Comparison of ENCODE assay signal across 1 cellular context in the genomic region with DNA sequence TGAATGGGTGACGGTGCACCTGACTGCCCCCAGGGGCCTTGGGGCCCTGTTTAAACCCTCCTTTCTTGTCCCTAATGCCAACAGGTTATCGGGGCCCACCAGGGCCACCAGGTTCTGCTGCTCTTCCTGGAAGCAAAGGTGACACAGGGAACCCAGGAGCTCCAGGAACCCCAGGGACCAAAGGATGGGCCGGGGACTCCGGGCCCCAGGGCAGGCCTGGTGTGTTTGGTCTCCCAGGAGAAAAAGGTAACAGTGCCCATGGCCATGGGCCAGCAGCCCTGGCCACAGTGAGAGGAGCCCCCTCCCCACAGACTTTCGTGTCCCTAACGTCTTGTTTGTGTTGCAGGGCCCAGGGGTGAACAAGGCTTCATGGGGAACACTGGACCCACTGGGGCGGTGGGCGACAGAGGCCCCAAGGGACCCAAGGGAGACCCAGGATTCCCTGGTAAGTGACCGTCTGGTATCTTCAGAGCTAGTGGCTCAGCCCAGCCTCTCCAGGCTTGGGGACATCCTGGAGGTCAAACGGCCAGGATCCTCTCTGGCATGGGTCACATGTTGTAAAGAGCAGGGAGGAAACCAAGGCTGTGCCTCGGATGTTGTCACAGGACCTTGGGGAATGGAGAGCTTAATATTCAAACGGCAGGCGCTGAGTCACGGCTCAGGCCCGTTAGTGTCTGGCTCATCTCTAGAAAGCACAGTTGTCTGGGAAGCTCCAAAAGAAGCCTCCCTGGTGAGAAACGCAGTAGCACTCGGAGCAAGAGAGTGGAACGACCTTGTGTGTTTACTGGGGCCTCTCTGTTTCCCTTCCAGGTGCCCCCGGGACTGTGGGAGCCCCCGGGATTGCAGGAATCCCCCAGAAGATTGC.
TF ChIP-seq lines count a peak whose summit lies in the region.

No MANE protein-coding gene starts in this region.

TF ChIP-seq in HepG2, 621 proteins besides CTCF, POLR2A, EP300 and RAD21 (continued from another document):
- TF ChIP-seq NFE2L2 (IDR thresholded peaks at IDR 0.05; ENCODE audit: low read length) = peak; percentile 50; the same call in 1 of the 2 replicates
- no peak for TF ChIP-seq SOX6 (IDR thresholded peaks at IDR 0.05)
- no peak for TF ChIP-seq SOX6 (CRISPR knock-in tag; IDR thresholded peaks at IDR 0.05)
- TF ChIP-seq FIP1L1 (IDR thresholded peaks at IDR 0.05; ENCODE audit: borderline replicate concordance, insufficient read depth, low read depth, low read length) = no peak
- TF ChIP-seq TEAD3 (CRISPR knock-in tag; optimal IDR thresholded peaks at IDR 0.05; ENCODE audit: borderline replicate concordance) = peak; percentile 17
- no peak for TF ChIP-seq ZFP90 (CRISPR knock-in tag; IDR thresholded peaks at IDR 0.05; ENCODE audit: borderline replicate concordance)
- TF ChIP-seq KDM4B (CRISPR knock-in tag; IDR thresholded peaks at IDR 0.05) = no peak
- TF ChIP-seq FOSL2 (CRISPR knock-in tag; IDR thresholded peaks at IDR 0.05) = peak; percentile 39
- TF ChIP-seq, protein P1, sequence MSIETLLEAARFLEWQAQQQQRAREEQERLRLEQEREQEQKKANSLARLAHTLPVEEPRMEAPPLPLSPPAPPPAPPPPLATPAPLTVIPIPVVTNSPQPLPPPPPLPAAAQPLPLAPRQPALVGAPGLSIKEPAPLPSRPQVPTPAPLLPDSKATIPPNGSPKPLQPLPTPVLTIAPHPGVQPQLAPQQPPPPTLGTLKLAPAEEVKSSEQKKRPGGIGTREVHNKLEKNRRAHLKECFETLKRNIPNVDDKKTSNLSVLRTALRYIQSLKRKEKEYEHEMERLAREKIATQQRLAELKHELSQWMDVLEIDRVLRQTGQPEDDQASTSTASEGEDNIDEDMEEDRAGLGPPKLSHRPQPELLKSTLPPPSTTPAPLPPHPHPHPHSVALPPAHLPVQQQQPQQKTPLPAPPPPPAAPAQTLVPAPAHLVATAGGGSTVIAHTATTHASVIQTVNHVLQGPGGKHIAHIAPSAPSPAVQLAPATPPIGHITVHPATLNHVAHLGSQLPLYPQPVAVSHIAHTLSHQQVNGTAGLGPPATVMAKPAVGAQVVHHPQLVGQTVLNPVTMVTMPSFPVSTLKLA (IDR thresholded peaks at IDR 0.05) = no peak
- no peak for TF ChIP-seq TCF12 (IDR thresholded peaks at IDR 0.05)
- TF ChIP-seq TCF12 (CRISPR knock-in tag; IDR thresholded peaks at IDR 0.05) = no peak
- TF ChIP-seq, protein P2, sequence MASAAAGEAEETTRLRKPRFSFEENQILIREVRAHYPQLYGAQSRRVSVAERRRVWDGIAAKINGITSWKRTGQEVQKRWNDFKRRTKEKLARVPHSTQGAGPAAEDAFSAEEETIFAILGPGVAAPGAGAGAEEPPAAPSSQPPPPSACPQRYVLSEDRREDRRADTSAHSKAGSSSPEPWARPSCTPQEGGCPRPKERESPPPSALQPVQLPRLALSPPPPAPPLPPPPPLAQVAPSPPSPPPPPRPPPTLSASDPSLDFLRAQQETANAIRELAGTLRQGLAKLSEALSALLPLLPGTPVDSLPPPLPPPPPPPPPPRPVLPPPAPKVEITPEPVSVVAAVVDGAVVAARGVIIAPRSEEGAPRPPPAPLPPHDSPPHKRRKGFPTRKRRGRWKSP (CRISPR knock-in tag; IDR thresholded peaks at IDR 0.05) = no peak
